ENCODE assay signal across 24 cellular contexts in the genomic region with DNA sequence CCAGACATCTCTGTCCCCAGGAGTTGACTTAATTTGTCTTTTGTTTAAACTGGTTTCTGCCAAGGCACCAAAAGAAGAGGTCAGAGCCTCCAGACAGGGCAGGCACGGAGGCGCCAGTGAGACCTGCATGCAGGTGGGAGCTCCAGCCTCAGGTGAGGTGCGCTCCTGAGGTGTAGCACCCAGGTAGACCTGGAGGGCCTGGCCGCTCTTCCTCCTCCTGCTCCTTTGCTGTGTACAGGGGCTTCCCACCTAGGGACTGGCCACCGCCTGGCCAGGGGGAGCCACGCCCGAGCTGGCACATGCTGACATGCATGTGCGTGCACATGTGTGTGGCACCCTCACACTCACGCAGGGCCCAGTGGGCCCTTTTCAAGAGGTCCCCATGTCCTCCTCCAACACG.
DNase-seq lines count a peak whose midpoint lies in the region; FAIRE-seq and TF ChIP-seq lines count a peak whose summit lies in the region.
"Had no signal": no experiment of that assay in that cellular context is flagged by ENCODE, and none has a peak within 500 bp of the region (broad histone marks: within the 10 kb centered on the region; RNA-seq: fewer than 3 reads in every experiment).

No MANE protein-coding gene starts in this region.

- H3K4me1 ChIP-seq in BLaER1 (peaks cover 94% of the 10 kb centered on the region), kidney (ENCODE audit: control insufficient read depth in 1 of 2, insufficient read depth in 1 of 2, low read depth in 1 of 2, low read length in 2 of 2) (peaks cover 1 to 8% of the 10 kb centered on the region in 2 donors), suprapubic skin (peaks cover 52% of the 10 kb centered on the region)
- H3K4me1 ChIP-seq: HAP-1 had no signal

- H3K27ac ChIP-seq in BLaER1: 0 out of 2 replicates have a peak overlapping the region, but pooled peaks have one; percentile 66
- peak overlapping the region; percentile 9; the same call in 1 of the 2 replicates for H3K27ac ChIP-seq in SK-N-MC
- no peak overlapping the region for H3K27ac ChIP-seq in kidney (ENCODE audit: low read depth in 2 of 2, low read length in 2 of 2)
- H3K27ac ChIP-seq in suprapubic skin: peak overlapping the region; percentile 94
- H3K27ac ChIP-seq: cardiac muscle cell, KMS-11, SJSA1 had no signal

- FAIRE-seq in kidney (lab: Jason Lieb, UNC): no peak
- FAIRE-seq: D721Med, endometrium, GM12878, HTR-8/SVneo had no signal

- H3K27me3 ChIP-seq in BLaER1: no peaks in the 10 kb centered on the region
- H3K27me3 ChIP-seq in suprapubic skin: no peaks in the 10 kb centered on the region

- WGBS in suprapubic skin: 91% methylated on average over 10 of the region's 10 CpGs

- peak overlapping the region; percentile 79; the same call in 1 of the 2 replicates for H3K4me2 ChIP-seq in BLaER1
- H3K4me2 ChIP-seq: KMS-11 had no signal

- TF ChIP-seq POLR2A in suprapubic skin (IDR thresholded peaks at IDR 0.05): no peak

- no peaks in the 10 kb centered on the region for H3K9me3 ChIP-seq in BLaER1
- H3K9me3 ChIP-seq in SK-N-MC (ENCODE audit: low read depth, low read length): no peaks in the 10 kb centered on the region
- H3K9me3 ChIP-seq in kidney (ENCODE audit: control insufficient read depth in 1 of 2, low read length in 2 of 2): no peaks in the 10 kb centered on the region
- H3K9me3 ChIP-seq in suprapubic skin: no peaks in the 10 kb centered on the region
- H3K9me3 ChIP-seq: HAP-1, SJSA1 had no signal

- TF ChIP-seq EP300 in suprapubic skin (IDR thresholded peaks at IDR 0.05): no peak

- H3K36me3 ChIP-seq in BLaER1 (no peaks in the 10 kb centered on the region), SK-N-MC (ENCODE audit: insufficient read depth, low read length) (no peaks in the 10 kb centered on the region), kidney (ENCODE audit: control insufficient read depth in 1 of 2, insufficient read depth in 2 of 2, low read length in 2 of 2) (no peaks in the 10 kb centered on the region), suprapubic skin (peaks cover 14% of the 10 kb centered on the region)
- H3K36me3 ChIP-seq: cardiac muscle cell, HAP-1 had no signal

- H4K20me1 ChIP-seq in BLaER1: no peaks in the 10 kb centered on the region

- no peak overlapping the region for H3K9ac ChIP-seq in BLaER1
- H3K9ac ChIP-seq in SK-N-MC (ENCODE audit: insufficient read length): no peak overlapping the region
- no peak overlapping the region for H3K9ac ChIP-seq in kidney (ENCODE audit: low read length in 2 of 2)
- H3K9ac ChIP-seq: KMS-11 had no signal

- no peak for TF ChIP-seq CTCF in kidney (IDR thresholded peaks at IDR 0.05; ENCODE audit: borderline replicate concordance, extremely low read depth, insufficient read depth)
- TF ChIP-seq CTCF in suprapubic skin (IDR thresholded peaks at IDR 0.05): no peak

- no peak for DNase-seq in SK-N-MC (ENCODE audit: low read depth, low spot score)
- peak; percentile 70 for DNase-seq in kidney
- DNase-seq in suprapubic skin (ENCODE audit: low spot score in 2 of 2): no peak
- DNase-seq in activated CD8-positive, alpha-beta memory T cell treated with anti-CD3 and anti-CD28 coated beads, Interleukin-2, amount 50 U/mL, for 4 hours: no peak
- DNase-seq in cerebellar cortex (ENCODE audit: low spot score): no peak
- DNase-seq in NCI-H526 treated with DMSO at 0.1 percent for 48 hours (lab: John Stamatoyannopoulos, UW): no peak
- DNase-seq: activated CD4-positive, alpha-beta T cell treated with anti-CD3 and anti-CD28 coated beads for 4 hours; activated naive CD4-positive, alpha-beta T cell; activated T-cell treated with anti-CD3 and anti-CD28 coated beads, Interleukin-2, amount 50 U/mL, for 48 hours; amniotic stem cell; dermis blood vessel endothelial cell; kidney glomerular epithelial cell; mesendoderm; NCI-H1436 treated with DMSO at 0.1 percent for 48 hours; NCI-H524 had no signal

- H3K4me3 ChIP-seq in BLaER1 (no peak overlapping the region), SK-N-MC (no peak overlapping the region), kidney (ENCODE audit: low read length in 2 of 2) (no peak overlapping the region), suprapubic skin (no peak overlapping the region)
- H3K4me3 ChIP-seq: cardiac muscle cell, GM12878, HAP-1, SJSA1 had no signal

- intact Hi-C loops in kidney (cut with DNase I): no loop called here

Comparison
In these comparisons a context has a peak if more than half of its experiments do, and no peak if none do; other contexts are left out.
1. H3K27ac ChIP-seq: peak in BLaER1 (single experiment), SK-N-MC (single experiment) and suprapubic skin (single experiment); none in kidney (0 of 2).